9 cellular contexts compared by ENCODE assay signal in the genomic region with DNA sequence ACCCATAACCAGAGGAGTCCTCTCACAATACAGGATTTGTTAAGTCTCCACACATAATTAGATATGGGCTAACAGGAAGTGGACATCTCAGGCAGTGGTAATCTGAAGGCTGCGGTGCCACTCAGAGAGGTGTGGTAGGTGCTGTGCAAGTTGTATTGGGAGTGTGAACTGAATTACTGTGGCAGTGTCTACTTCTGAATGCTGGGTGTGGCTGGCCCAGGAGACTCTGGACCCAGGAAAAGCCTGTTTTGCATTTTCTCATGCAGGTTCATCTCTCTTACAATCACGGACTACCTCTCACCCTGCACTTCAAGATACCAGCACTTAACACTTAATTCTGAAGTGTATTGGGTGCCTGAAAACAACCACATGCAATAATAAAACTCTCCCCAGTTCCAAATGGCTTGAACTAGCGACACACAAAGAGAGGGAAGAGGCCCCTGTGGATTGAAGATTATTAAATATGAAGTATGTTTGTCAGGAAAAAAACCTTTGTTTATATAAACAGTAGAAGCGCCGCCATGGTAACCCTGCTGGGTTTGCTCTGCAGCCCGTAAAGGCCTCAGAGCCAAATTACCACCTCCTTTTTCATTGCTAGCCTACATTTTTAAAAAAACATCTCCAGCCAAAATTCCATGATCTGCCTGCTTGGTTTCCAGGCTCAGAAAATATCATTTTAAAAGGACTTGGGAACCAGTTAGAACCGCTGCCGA.
DNase-seq lines count a peak whose midpoint lies in the region; ATAC-seq, FAIRE-seq and TF ChIP-seq lines count a peak whose summit lies in the region.
"Had no signal": no experiment of that assay in that cellular context is flagged by ENCODE, and none has a peak within 500 bp of the region (broad histone marks: within the 10 kb centered on the region; RNA-seq: fewer than 3 reads in every experiment).

No MANE protein-coding gene starts in this region.

- H3K4me1 ChIP-seq in mesenchymal stem cell (ENCODE audit: control insufficient read depth, insufficient read depth, low read depth, low read length): peaks cover 27% of the 10 kb centered on the region

- H3K9ac ChIP-seq in mesenchymal stem cell (ENCODE audit: low read length): peak overlapping the region; percentile 85

- H2AK5ac ChIP-seq in mesenchymal stem cell (ENCODE audit: low read length, severe bottlenecking): no peak overlapping the region

- H3K9me3 ChIP-seq in mesenchymal stem cell (ENCODE audit: control insufficient read depth, low read length): peaks cover 4% of the 10 kb centered on the region

- ATAC-seq in natural killer cell treated with Interleukin-12 subunit alpha and Interleukin-12 subunit beta and Interleukin-15 and Interleukin-18, amount 100 ng/mL, for 72 hours: no peak
- no peak for ATAC-seq in activated T-cell treated with anti-CD3 and anti-CD28 coated beads, Interleukin-2, amount 50 U/mL, for 72 hours (replicated peaks in 1 of 2)

- no peak overlapping the region for H2BK15ac ChIP-seq in mesenchymal stem cell (ENCODE audit: low read depth, poor library complexity, severe bottlenecking)

- no peaks in the 10 kb centered on the region for H3K9me3 Mint-ChIP-seq in activated CD4-positive, alpha-beta T cell treated with anti-CD3 and anti-CD28 coated beads, Interleukin-2, amount 10 ng/mL, durations not matched to agents 24 days and 14 days
- H3K9me3 Mint-ChIP-seq in chondrocyte (ENCODE audit: low read depth): peaks cover 8% of the 10 kb centered on the region
- peaks cover 3% of the 10 kb centered on the region for H3K9me3 Mint-ChIP-seq in natural killer cell treated with Interleukin-12 subunit alpha and Interleukin-12 subunit beta and Interleukin-15 and Interleukin-18, amount 100 ng/mL, for 72 hours
- H3K9me3 Mint-ChIP-seq in activated T-cell treated with anti-CD3 and anti-CD28 coated beads, Interleukin-2, amount 50 U/mL, for 72 hours: peaks cover 0 to 1% of the 10 kb centered on the region in 2 donors

- H3K4me3 ChIP-seq in mesenchymal stem cell (ENCODE audit: insufficient read depth in 1 of 2, low read depth in 1 of 2, low read length in 2 of 2): no peak overlapping the region

- WGBS in mesenchymal stem cell: 64% methylated on average over 8 of the region's 8 CpGs

- no peak overlapping the region for H2AFZ ChIP-seq in mesenchymal stem cell (ENCODE audit: low read depth, low read length)

- peak overlapping the region in 1 of 2 experiments; percentile 66 for H3K18ac ChIP-seq in mesenchymal stem cell (ENCODE audit: low read depth in 1 of 2, low read length in 2 of 2)

- no peak overlapping the region for H3K27ac Mint-ChIP-seq in activated CD4-positive, alpha-beta T cell treated with anti-CD3 and anti-CD28 coated beads, Interleukin-2, amount 10 ng/mL, durations not matched to agents 24 days and 14 days
- H3K27ac Mint-ChIP-seq in chondrocyte (ENCODE audit: unreplicated experiment): peak overlapping the region; percentile 90
- H3K27ac Mint-ChIP-seq in natural killer cell treated with Interleukin-12 subunit alpha and Interleukin-12 subunit beta and Interleukin-15 and Interleukin-18, amount 100 ng/mL, for 72 hours: no peak overlapping the region
- no peak overlapping the region for H3K27ac Mint-ChIP-seq in activated T-cell treated with anti-CD3 and anti-CD28 coated beads, Interleukin-2, amount 50 U/mL, for 72 hours

- no peaks in the 10 kb centered on the region for H3K27me3 ChIP-seq in mesenchymal stem cell (ENCODE audit: control insufficient read depth in 1 of 2, insufficient read depth in 1 of 2, low read length in 2 of 2)

- peaks cover 12% of the 10 kb centered on the region for H3K4me1 Mint-ChIP-seq in activated CD4-positive, alpha-beta T cell treated with anti-CD3 and anti-CD28 coated beads, Interleukin-2, amount 10 ng/mL, durations not matched to agents 24 days and 14 days
- peaks cover 51% of the 10 kb centered on the region for H3K4me1 Mint-ChIP-seq in chondrocyte (ENCODE audit: low read depth)
- H3K4me1 Mint-ChIP-seq in natural killer cell treated with Interleukin-12 subunit alpha and Interleukin-12 subunit beta and Interleukin-15 and Interleukin-18, amount 100 ng/mL, for 72 hours (ENCODE audit: low read depth in 2 of 2): peaks cover 21 to 27% of the 10 kb centered on the region in 2 donors
- H3K4me1 Mint-ChIP-seq in activated T-cell treated with anti-CD3 and anti-CD28 coated beads, Interleukin-2, amount 50 U/mL, for 72 hours (ENCODE audit: low read depth): peaks cover 16% of the 10 kb centered on the region

- H3K36me3 ChIP-seq in mesenchymal stem cell (ENCODE audit: control insufficient read depth in 1 of 2, insufficient read depth in 2 of 2, low read depth in 1 of 2, low read length in 2 of 2): peaks cover 6 to 11% of the 10 kb centered on the region in 2 experiments

- H3K27ac ChIP-seq in mesenchymal stem cell (ENCODE audit: low read length, poor library complexity, severe bottlenecking): no peak overlapping the region

- H4K91ac ChIP-seq in mesenchymal stem cell (ENCODE audit: low read length): peak overlapping the region; percentile 22

- no peaks in the 10 kb centered on the region for H3K79me1 ChIP-seq in mesenchymal stem cell (replicated peaks; ENCODE audit: low read length, poor library complexity, severe bottlenecking)

- peak overlapping the region; percentile 27 for H2BK120ac ChIP-seq in mesenchymal stem cell (ENCODE audit: low read depth, low read length)

- no peak overlapping the region for H2BK5ac ChIP-seq in mesenchymal stem cell (ENCODE audit: low read depth, low read length, poor library complexity, severe bottlenecking)

- no peak overlapping the region for H3K4me3 Mint-ChIP-seq in activated CD4-positive, alpha-beta T cell treated with anti-CD3 and anti-CD28 coated beads, Interleukin-2, amount 10 ng/mL, durations not matched to agents 24 days and 14 days
- H3K4me3 Mint-ChIP-seq in chondrocyte (ENCODE audit: unreplicated experiment): no peak overlapping the region
- H3K4me3 Mint-ChIP-seq in natural killer cell treated with Interleukin-12 subunit alpha and Interleukin-12 subunit beta and Interleukin-15 and Interleukin-18, amount 100 ng/mL, for 72 hours: no peak overlapping the region
- H3K4me3 Mint-ChIP-seq in activated T-cell treated with anti-CD3 and anti-CD28 coated beads, Interleukin-2, amount 50 U/mL, for 72 hours: no peak overlapping the region

- DNase-seq in activated CD4-positive, alpha-beta T cell treated with anti-CD3 and anti-CD28 coated beads, Interleukin-2, amount 10 ng/mL, durations not matched to agents 24 days and 14 days: peak; percentile 57
- no peak for DNase-seq in activated CD4-positive, alpha-beta T cell treated with anti-CD3 and anti-CD28 coated beads for 4 hours
- DNase-seq in chondrocyte (ENCODE audit: low spot score) (no peak), mesenchymal stem cell (peak; percentile 79), H54 (ENCODE audit: insufficient read length, low spot score) (no peak)
- DNase-seq in stimulated activated CD4-positive, alpha-beta T cell treated with anti-CD3 and anti-CD28 coated beads, Interleukin-2, amount 100 ng/mL, for 24 hours: no peak
- no peak for DNase-seq in natural killer cell treated with Interleukin-12 subunit alpha and Interleukin-12 subunit beta and Interleukin-15 and Interleukin-18, amount 100 ng/mL, for 72 hours (ENCODE audit: low spot score)
- no peak for DNase-seq in activated T-cell treated with anti-CD3 and anti-CD28 coated beads, Interleukin-2, amount 50 U/mL, for 72 hours
- DNase-seq: AML-193 had no signal

- intact Hi-C loops in activated CD4-positive, alpha-beta T cell treated with anti-CD3 and anti-CD28 coated beads, Interleukin-2, amount 10 ng/mL, durations not matched to agents 24 days and 14 days (cut with micrococcal nuclease): loop anchor here (10.0 kb wide), 1 partner anchor 845 kb away; a partner anchor contains a TSS

- H3K36me3 Mint-ChIP-seq in activated CD4-positive, alpha-beta T cell treated with anti-CD3 and anti-CD28 coated beads, Interleukin-2, amount 10 ng/mL, durations not matched to agents 24 days and 14 days (ENCODE audit: low read depth): peaks cover 4% of the 10 kb centered on the region
- peaks cover 4% of the 10 kb centered on the region for H3K36me3 Mint-ChIP-seq in chondrocyte (ENCODE audit: low read depth)
- H3K36me3 Mint-ChIP-seq in natural killer cell treated with Interleukin-12 subunit alpha and Interleukin-12 subunit beta and Interleukin-15 and Interleukin-18, amount 100 ng/mL, for 72 hours: no peaks in the 10 kb centered on the region
- H3K36me3 Mint-ChIP-seq in activated T-cell treated with anti-CD3 and anti-CD28 coated beads, Interleukin-2, amount 50 U/mL, for 72 hours (ENCODE audit: insufficient read depth in 2 of 2): peaks cover 0 to 3% of the 10 kb centered on the region in 2 donors

- no peak for TF ChIP-seq CTCF in chondrocyte (IDR thresholded peaks at IDR 0.05)

- TF ChIP-seq POLR2A in H54 (IDR thresholded peaks at IDR 0.05; ENCODE audit: low read depth, low read length): no peak

- H3K14ac ChIP-seq in mesenchymal stem cell (ENCODE audit: low read length in 2 of 2): no peak overlapping the region

- peaks cover 24% of the 10 kb centered on the region for H3K27me3 Mint-ChIP-seq in activated CD4-positive, alpha-beta T cell treated with anti-CD3 and anti-CD28 coated beads, Interleukin-2, amount 10 ng/mL, durations not matched to agents 24 days and 14 days
- H3K27me3 Mint-ChIP-seq in chondrocyte (ENCODE audit: low read depth): no peaks in the 10 kb centered on the region
- H3K27me3 Mint-ChIP-seq in natural killer cell treated with Interleukin-12 subunit alpha and Interleukin-12 subunit beta and Interleukin-15 and Interleukin-18, amount 100 ng/mL, for 72 hours: peaks cover under 1 to 14% of the 10 kb centered on the region in 2 donors
- H3K27me3 Mint-ChIP-seq in activated T-cell treated with anti-CD3 and anti-CD28 coated beads, Interleukin-2, amount 50 U/mL, for 72 hours (ENCODE audit: low read depth): peaks cover 19% of the 10 kb centered on the region

- H3K4me2 ChIP-seq in mesenchymal stem cell (ENCODE audit: low read length, poor library complexity, severe bottlenecking): no peak overlapping the region

- peak overlapping the region; percentile 59 for H4K8ac ChIP-seq in mesenchymal stem cell (ENCODE audit: low read length)

- H3K23ac ChIP-seq in mesenchymal stem cell (ENCODE audit: low read length in 2 of 2): peak overlapping the region in 1 of 2 experiments; percentile 19

- H2BK12ac ChIP-seq in mesenchymal stem cell (ENCODE audit: low read length in 2 of 2): peak overlapping the region in 1 of 2 experiments; percentile 81

- H3K4ac ChIP-seq in mesenchymal stem cell (ENCODE audit: low read depth in 1 of 2, low read length in 2 of 2): peak overlapping the region; percentile 46 to 60

- no peak for FAIRE-seq in H54 (lab: Jason Lieb, UNC)

Comparison
In these comparisons a context has a peak if more than half of its experiments do, and no peak if none do; other contexts are left out.
1. DNase-seq: peak in activated CD4-positive, alpha-beta T cell treated with anti-CD3 and anti-CD28 coated beads, Interleukin-2, amount 10 ng/mL, durations not matched to agents 24 days and 14 days (single experiment) and mesenchymal stem cell (single experiment); none in activated CD4-positive, alpha-beta T cell treated with anti-CD3 and anti-CD28 coated beads for 4 hours (0 of 2), chondrocyte (single experiment), stimulated activated CD4-positive, alpha-beta T cell treated with anti-CD3 and anti-CD28 coated beads, Interleukin-2, amount 100 ng/mL, for 24 hours (0 of 2), natural killer cell treated with Interleukin-12 subunit alpha and Interleukin-12 subunit beta and Interleukin-15 and Interleukin-18, amount 100 ng/mL, for 72 hours (single experiment), H54 (single experiment) and activated T-cell treated with anti-CD3 and anti-CD28 coated beads, Interleukin-2, amount 50 U/mL, for 72 hours (0 of 2).